ENCODE assay signal across 8 cellular contexts in the genomic region with DNA sequence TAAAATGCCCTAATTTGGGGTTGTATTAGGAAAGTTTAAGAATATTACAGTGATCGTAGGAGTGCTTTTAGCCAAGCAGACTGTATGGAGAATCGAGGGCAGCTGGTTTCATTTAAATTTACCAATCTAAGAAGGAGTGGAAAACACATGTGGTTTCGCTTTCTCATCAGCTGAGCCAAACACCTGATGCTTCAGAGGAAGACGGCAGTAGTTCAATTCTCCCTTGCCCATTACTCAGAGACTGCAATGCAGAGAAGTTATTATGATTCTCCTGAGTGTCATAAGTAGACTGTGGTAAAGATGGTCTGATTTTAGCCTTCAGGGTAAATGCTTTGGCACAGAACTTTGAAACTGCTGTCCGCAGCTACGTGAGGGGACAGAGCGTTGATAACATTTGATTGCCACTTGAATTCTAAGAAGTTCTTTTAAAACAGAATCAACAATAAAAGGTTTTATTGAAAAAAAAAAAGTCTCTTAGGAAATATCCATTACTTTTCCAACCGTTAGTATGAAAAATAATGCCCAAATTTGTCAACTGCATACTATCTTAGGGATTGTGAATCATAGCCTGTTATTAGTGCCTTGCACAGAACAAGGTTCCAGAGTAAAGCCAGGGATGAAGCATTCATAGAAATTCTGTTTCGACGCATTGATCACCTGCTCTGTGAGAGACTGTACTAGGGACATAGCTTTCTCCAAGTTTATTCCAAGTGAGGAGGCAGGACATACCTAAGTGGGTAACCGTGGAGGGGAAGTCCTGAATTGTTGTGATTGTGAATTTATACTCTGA. TPM values are rescaled to one million over a fixed set of nuclear protein-coding genes. Genes with fewer than 3 reads are reported as not detected.
A peak's percentile ranks its signal among the peaks of the same experiment; 100 is the strongest.
DNase-seq lines count a peak whose midpoint lies in the region; TF ChIP-seq lines count a peak whose summit lies in the region.

No MANE protein-coding gene starts in this region.

- peaks cover 0 to 76% of the 10 kb centered on the region in 2 donors for H3K4me1 ChIP-seq in right atrium auricular region
- H3K4me1 ChIP-seq in suprapubic skin, result peaks cover 51% of the 10 kb centered on the region

- TF ChIP-seq POLR2A in suprapubic skin (IDR thresholded peaks at IDR 0.05), result no peak

- H3K27me3 Mint-ChIP-seq in activated naive CD4-positive, alpha-beta T cell treated with anti-CD3 and anti-CD28 coated beads for 36 hours (ENCODE audit: low read depth), result no peaks in the 10 kb centered on the region
- no peaks in the 10 kb centered on the region for H3K27me3 Mint-ChIP-seq in activated T-helper 2 cell treated with anti-CD3 and anti-CD28 coated beads, Interferon-gamma antibody, Interleukin-2, Interleukin-4, amounts not matched to agents 10 μg/mL and 5 μg/mL and 100 μg/mL, durations not matched to agents 14 hours and 24 hours and 36 hours (ENCODE audit: low read depth)

- no peaks in the 10 kb centered on the region for H3K9me3 Mint-ChIP-seq in activated naive CD4-positive, alpha-beta T cell treated with anti-CD3 and anti-CD28 coated beads for 36 hours
- no peaks in the 10 kb centered on the region for H3K9me3 Mint-ChIP-seq in activated T-helper 2 cell treated with anti-CD3 and anti-CD28 coated beads, Interferon-gamma antibody, Interleukin-2, Interleukin-4, amounts not matched to agents 10 μg/mL and 5 μg/mL and 100 μg/mL, durations not matched to agents 14 hours and 24 hours and 36 hours

- H3K9me3 ChIP-seq in right atrium auricular region, result no peaks in the 10 kb centered on the region
- H3K9me3 ChIP-seq in suprapubic skin, result no peaks in the 10 kb centered on the region

- H3K36me3 ChIP-seq in right atrium auricular region (peaks cover 25% of the 10 kb centered on the region), suprapubic skin (peaks cover 27% of the 10 kb centered on the region)

- CTCF ChIA-PET in activated naive CD4-positive, alpha-beta T cell treated with anti-CD3 and anti-CD28 coated beads for 36 hours (lab: Charles Lee), result interaction anchor here (0.5 to 1.3 kb wide), 5 partner anchors 90 to 435 kb away, joined by 3 to 7 read pairs (median 3); no protein-coding TSS in a partner anchor

- peak overlapping the region; percentile 67 for H3K27ac Mint-ChIP-seq in activated naive CD4-positive, alpha-beta T cell treated with anti-CD3 and anti-CD28 coated beads for 36 hours
- H3K27ac Mint-ChIP-seq in activated T-helper 2 cell treated with anti-CD3 and anti-CD28 coated beads, Interferon-gamma antibody, Interleukin-2, Interleukin-4, amounts not matched to agents 10 μg/mL and 5 μg/mL and 100 μg/mL, durations not matched to agents 14 hours and 24 hours and 36 hours, result peak overlapping the region; percentile 77

- intact Hi-C loops in activated naive CD4-positive, alpha-beta T cell treated with anti-CD3 and anti-CD28 coated beads for 36 hours (cut with micrococcal nuclease), result loop anchor here (1.0 to 10.0 kb wide), 4 partner anchors 13 to 627 kb away; a partner anchor contains a TSS
- intact Hi-C loops in activated T-helper 2 cell treated with anti-CD3 and anti-CD28 coated beads, Interferon-gamma antibody, Interleukin-2, Interleukin-4, amounts not matched to agents 10 μg/mL and 5 μg/mL and 100 μg/mL, durations not matched to agents 14 hours and 24 hours and 36 hours (cut with micrococcal nuclease), result loop anchor here (1.0 to 10.0 kb wide), 6 partner anchors 26 to 427 kb away; a partner anchor contains a TSS

- peak; percentile 76 for DNase-seq in activated naive CD4-positive, alpha-beta T cell treated with anti-CD3 and anti-CD28 coated beads for 36 hours
- DNase-seq in activated naive CD4-positive, alpha-beta T cell (lab: John Stamatoyannopoulos, UW), result no peak
- no peak for DNase-seq in activated T-helper 2 cell treated with anti-CD3 and anti-CD28 coated beads, Interferon-gamma antibody, Interleukin-2, Interleukin-4, amounts not matched to agents 10 μg/mL and 5 μg/mL and 100 μg/mL, durations not matched to agents 14 hours and 24 hours and 36 hours (ENCODE audit: low spot score)
- no peak for DNase-seq in right atrium auricular region (ENCODE audit: low spot score)
- DNase-seq in suprapubic skin (ENCODE audit: low spot score in 2 of 2), result no peak
- no peak for DNase-seq in NCI-H1048 (lab: John Stamatoyannopoulos, UW)
- no peak for DNase-seq in globus pallidus (ENCODE audit: low spot score)
- DNase-seq in effector CD8-positive, alpha-beta T cell (lab: John Stamatoyannopoulos, UW), result no peak

- H3K4me1 Mint-ChIP-seq in activated naive CD4-positive, alpha-beta T cell treated with anti-CD3 and anti-CD28 coated beads for 36 hours (ENCODE audit: low read depth), result peaks cover 51% of the 10 kb centered on the region
- peaks cover 40% of the 10 kb centered on the region for H3K4me1 Mint-ChIP-seq in activated T-helper 2 cell treated with anti-CD3 and anti-CD28 coated beads, Interferon-gamma antibody, Interleukin-2, Interleukin-4, amounts not matched to agents 10 μg/mL and 5 μg/mL and 100 μg/mL, durations not matched to agents 14 hours and 24 hours and 36 hours (ENCODE audit: low read depth)

- peaks cover 15% of the 10 kb centered on the region for H3K36me3 Mint-ChIP-seq in activated naive CD4-positive, alpha-beta T cell treated with anti-CD3 and anti-CD28 coated beads for 36 hours (ENCODE audit: low read depth)
- peaks cover 34% of the 10 kb centered on the region for H3K36me3 Mint-ChIP-seq in activated T-helper 2 cell treated with anti-CD3 and anti-CD28 coated beads, Interferon-gamma antibody, Interleukin-2, Interleukin-4, amounts not matched to agents 10 μg/mL and 5 μg/mL and 100 μg/mL, durations not matched to agents 14 hours and 24 hours and 36 hours (ENCODE audit: low read depth)

- H3K4me3 ChIP-seq in right atrium auricular region (peak overlapping the region in 1 of 2 donors; percentile 6), suprapubic skin (no peak overlapping the region)

- peak overlapping the region; percentile 86 to 95 for H3K27ac ChIP-seq in right atrium auricular region
- peak overlapping the region; percentile 57 for H3K27ac ChIP-seq in suprapubic skin

- H3K27me3 ChIP-seq in right atrium auricular region (no peaks in the 10 kb centered on the region), suprapubic skin (no peaks in the 10 kb centered on the region)

- H3K4me3 Mint-ChIP-seq in activated naive CD4-positive, alpha-beta T cell treated with anti-CD3 and anti-CD28 coated beads for 36 hours, result peak overlapping the region; percentile 53
- peak overlapping the region; percentile 59 for H3K4me3 Mint-ChIP-seq in activated T-helper 2 cell treated with anti-CD3 and anti-CD28 coated beads, Interferon-gamma antibody, Interleukin-2, Interleukin-4, amounts not matched to agents 10 μg/mL and 5 μg/mL and 100 μg/mL, durations not matched to agents 14 hours and 24 hours and 36 hours (ENCODE audit: low read depth)

- WGBS in suprapubic skin, result 37% methylated on average over 11 of the region's 11 CpGs

- no peak for TF ChIP-seq EP300 in suprapubic skin (IDR thresholded peaks at IDR 0.05)

- TF ChIP-seq CTCF in right atrium auricular region (IDR thresholded peaks at IDR 0.05) (no peak), suprapubic skin (IDR thresholded peaks at IDR 0.05) (no peak)

RNA-seq across cellular contexts. Expression of a gene that starts 25.6 kb away (rescaled TPM):
- 1 to 10 TPM; 4.9 TPM for total RNA-seq in activated naive CD4-positive, alpha-beta T cell treated with anti-CD3 and anti-CD28 coated beads for 36 hours
- 6.8 and 7.6 TPM in 2 replicates for total RNA-seq in activated T-helper 2 cell treated with anti-CD3 and anti-CD28 coated beads, Interferon-gamma antibody, Interleukin-2, Interleukin-4, amounts not matched to agents 10 μg/mL and 5 μg/mL and 100 μg/mL, durations not matched to agents 14 hours and 24 hours and 36 hours
- total RNA-seq in right atrium auricular region (10 to 100 TPM; 12.5 to 12.9 TPM), suprapubic skin (10 to 100 TPM; 19.7 to 52.8 (median 35.0) TPM)
